ENCODE assay signal across 8 cellular contexts in genomic region chr2:150487537-150488429, GRCh38. TPM values are rescaled to one million over a fixed set of nuclear protein-coding genes. Genes with fewer than 3 reads are reported as not detected.
DNase-seq lines count a peak whose midpoint lies in the region; ATAC-seq, FAIRE-seq and TF ChIP-seq lines count a peak whose summit lies in the region.

RND3 (minus strand) TSS chr2:150487667; CDS start chr2:150487417, 250 bp downstream.

- TF ChIP-seq CTCF in GM13977 (IDR thresholded peaks at IDR 0.05; ENCODE audit: extremely low read depth, insufficient read depth, missing control alignments) (peak; percentile 72), lower leg skin (IDR thresholded peaks at IDR 0.05) (peak in 2 of 3 donors; percentile 40 to 60)

- peak in 1 of 2 donors; percentile 83 for TF ChIP-seq POLR2A in lower leg skin (IDR thresholded peaks at IDR 0.05)

- WGBS in lower leg skin, 2 donors, result 11 to 13% methylated on average over 24 of the region's 24 CpGs

- peak; percentile 55 for ATAC-seq in HG02798 (IDR thresholded peaks at IDR 0.05; ENCODE audit: poor library complexity, unreplicated experiment)

- peak; percentile 43 for FAIRE-seq in A204.1 (lab: Jason Lieb, UNC)

- intact Hi-C loops in lower leg skin (cut with DNase I; ENCODE audit: low total_unique reads), result loop anchor here (10.0 kb wide), 1 partner anchor 893 kb away; no protein-coding TSS in a partner anchor

- H3K4me3 ChIP-seq in lower leg skin (ENCODE audit: low read depth, poor library complexity, severe bottlenecking), result peak within 1 kb of the TSS; percentile 81

- in situ Hi-C loops in GM13977 (cut with MboI; ENCODE audit: low pct_unique_long_range_greater_than_20kb, low sequenced_read_pairs, unreplicated experiment), result loop anchor here (25.0 kb wide), 1 partner anchor 900 kb away; the partner anchor contains the start of gene MMADHC

- DNase-seq in GM13977 (ENCODE audit: low spot score) (peak; percentile 75), NCI-H1417 treated with DMSO at 0.1 percent for 48 hours (lab: John Stamatoyannopoulos, UW) (peak; percentile 93), SW480 (ENCODE audit: low spot score) (peak; percentile 97), ecto neural progenitor cell (ENCODE audit: low spot score) (peak; percentile 92), lower leg skin (ENCODE audit: low spot score in 2 of 2) (peak; percentile 99)
- peak; percentile 11 for DNase-seq in stimulated activated CD8-positive, alpha-beta memory T cell treated with anti-CD3 and anti-CD28 coated beads, Interleukin-4, amount 100 ng/mL, for 24 hours (ENCODE audit: low read depth)

RNA-seq across cellular contexts. Expression of gene RND3, which starts in this region (rescaled TPM):
- total RNA-seq in lower leg skin, result 10 to 100 TPM; 35.5 to 66.8 (median 47.6) TPM

Comparison
In these comparisons a context has a peak if more than half of its experiments do, and no peak if none do; other contexts are left out.
1. Peak in every context shown above with its lines: DNase-seq, ATAC-seq and H3K4me3 ChIP-seq.
2. DNase-seq: peak in every context shown above with its lines; median percentile 99 in lower leg skin; 97 in SW480; 93 in NCI-H1417 treated with DMSO at 0.1 percent for 48 hours; 92 in ecto neural progenitor cell; 75 in GM13977; 11 in stimulated activated CD8-positive, alpha-beta memory T cell treated with anti-CD3 and anti-CD28 coated beads, Interleukin-4, amount 100 ng/mL, for 24 hours.